Comparison of ENCODE assay signal across 9 cellular contexts in genomic region chr2:136136921-136137320, GRCh38. TPM values are rescaled to one million over a fixed set of nuclear protein-coding genes. Genes with fewer than 3 reads are reported as not detected.
DNase-seq lines count a peak whose midpoint lies in the region; ATAC-seq and TF ChIP-seq lines count a peak whose summit lies in the region.
"Had no signal": no experiment of that assay in that cellular context is flagged by ENCODE, and none has a peak within 500 bp of the region (broad histone marks: within the 10 kb centered on the region; RNA-seq: fewer than 3 reads in every experiment).

No MANE protein-coding gene starts in this region.

- H3K4me3 ChIP-seq in OCI-LY7 (ENCODE audit: low read depth, low read length, poor library complexity, severe bottlenecking) (peak overlapping the region; percentile 31), endodermal cell (ENCODE audit: low read length) (no peak overlapping the region), upper lobe of left lung (no peak overlapping the region)

- peaks cover 25% of the 10 kb centered on the region for H3K27me3 Mint-ChIP-seq in activated naive CD4-positive, alpha-beta T cell treated with anti-CD3 and anti-CD28 coated beads for 36 hours (ENCODE audit: low read depth)
- no peaks in the 10 kb centered on the region for H3K27me3 Mint-ChIP-seq in endodermal cell (ENCODE audit: insufficient read depth)

- no peak for TF ChIP-seq EP300 in upper lobe of left lung (IDR thresholded peaks at IDR 0.05)

- no peaks in the 10 kb centered on the region for H3K9me3 Mint-ChIP-seq in activated naive CD4-positive, alpha-beta T cell treated with anti-CD3 and anti-CD28 coated beads for 36 hours
- H3K9me3 Mint-ChIP-seq in endodermal cell = no peaks in the 10 kb centered on the region

- H3K4me2 ChIP-seq in OCI-LY7 (ENCODE audit: low read length) = peak overlapping the region; percentile 91

- 67% methylated on average over 1 of the region's 1 CpG; no CpG with 5 or more reads in 1 of the 2 experiments for WGBS in endodermal cell (ENCODE audit: insufficient coverage in 1 of 2, insufficient read length in 1 of 2), 2 experiments
- WGBS in upper lobe of left lung, 2 donors = 67 to 70% methylated on average over 1 of the region's 1 CpG

- H3K4me3 Mint-ChIP-seq in activated naive CD4-positive, alpha-beta T cell treated with anti-CD3 and anti-CD28 coated beads for 36 hours = no peak overlapping the region
- H3K4me3 Mint-ChIP-seq in endodermal cell = no peak overlapping the region

- H3K9me3 ChIP-seq in OCI-LY7 (ENCODE audit: low read length) (no peaks in the 10 kb centered on the region), endodermal cell (ENCODE audit: control insufficient read depth, low read length) (no peaks in the 10 kb centered on the region), upper lobe of left lung (no peaks in the 10 kb centered on the region)

- CTCF ChIA-PET in activated naive CD4-positive, alpha-beta T cell treated with anti-CD3 and anti-CD28 coated beads for 36 hours (lab: Charles Lee) = interaction anchor here (1.0 to 2.6 kb wide), 6 partner anchors 9 to 247 kb away, joined by 3 to 12 read pairs (median 4); no protein-coding TSS in a partner anchor
- CTCF ChIA-PET in OCI-LY7 (lab: Charles Lee; ENCODE audit: unreplicated experiment) = interaction anchor here (0.8 to 2.4 kb wide), 8 partner anchors 8 to 244 kb away, joined by 3 to 13 read pairs (median 3); no protein-coding TSS in a partner anchor

- H4K20me1 ChIP-seq in OCI-LY7 (ENCODE audit: insufficient read depth, low read length) = no peaks in the 10 kb centered on the region

- peaks cover 95% of the 10 kb centered on the region for H3K4me1 Mint-ChIP-seq in activated naive CD4-positive, alpha-beta T cell treated with anti-CD3 and anti-CD28 coated beads for 36 hours (ENCODE audit: low read depth)
- peaks cover 65% of the 10 kb centered on the region for H3K4me1 Mint-ChIP-seq in endodermal cell

- H3K27me3 ChIP-seq in endodermal cell (ENCODE audit: control insufficient read depth, insufficient read depth, low read length, poor library complexity, severe bottlenecking) (no peaks in the 10 kb centered on the region), upper lobe of left lung (no peaks in the 10 kb centered on the region)

- no peak for ATAC-seq in upper lobe of left lung (ENCODE audit: low FRiP score in 2 of 2)
- no peak for ATAC-seq in GM19328 (IDR thresholded peaks at IDR 0.05; ENCODE audit: unreplicated experiment)

- peak; percentile 59 for TF ChIP-seq CTCF in OCI-LY7 (conservative IDR thresholded peaks at IDR 0.05; ENCODE audit: low read length)
- TF ChIP-seq CTCF in endodermal cell (conservative IDR thresholded peaks at IDR 0.05) = peak; percentile 34
- TF ChIP-seq CTCF in upper lobe of left lung (IDR thresholded peaks at IDR 0.05) = no peak

- POLR2A ChIA-PET in OCI-LY7 (lab: Charles Lee) = interaction anchor here (0.6 to 11.9 kb wide), 31 partner anchors 8 to 260 kb away, joined by 3 to 191 read pairs (median 8); partner anchors contain the start of gene MCM6

- H3K36me3 Mint-ChIP-seq in activated naive CD4-positive, alpha-beta T cell treated with anti-CD3 and anti-CD28 coated beads for 36 hours (ENCODE audit: low read depth) = no peaks in the 10 kb centered on the region
- H3K36me3 Mint-ChIP-seq in endodermal cell (ENCODE audit: low read depth) = no peaks in the 10 kb centered on the region

- H3K4me1 ChIP-seq in OCI-LY7 (ENCODE audit: insufficient read depth, low read length, poor library complexity, severe bottlenecking) = peaks cover 98% of the 10 kb centered on the region
- peaks cover 18% of the 10 kb centered on the region for H3K4me1 ChIP-seq in endodermal cell (ENCODE audit: control insufficient read depth, insufficient read depth, low read length)
- H3K4me1 ChIP-seq in upper lobe of left lung = peaks cover 3 to 29% (median 12%) of the 10 kb centered on the region in 4 donors

- no peaks in the 10 kb centered on the region for H3K9me2 ChIP-seq in OCI-LY7 (ENCODE audit: insufficient read depth, low read length)

- H3K27ac ChIP-seq in OCI-LY7 (ENCODE audit: low read depth, low read length, poor library complexity, severe bottlenecking) (peak overlapping the region; percentile 98), endodermal cell (ENCODE audit: low read depth, low read length) (no peak overlapping the region), upper lobe of left lung (peak overlapping the region; percentile 43 to 84 (median 68))
- H3K27ac ChIP-seq: C4-2B had no signal

- TF ChIP-seq POLR2A in upper lobe of left lung (IDR thresholded peaks at IDR 0.05) = no peak

- H3K9ac ChIP-seq in endodermal cell (ENCODE audit: extremely low read depth, low read length, poor library complexity, severe bottlenecking) = no peak overlapping the region

- H3K79me2 ChIP-seq in OCI-LY7 (ENCODE audit: insufficient read depth, low read depth, low read length) = no peaks in the 10 kb centered on the region

- H3K36me3 ChIP-seq in OCI-LY7 (ENCODE audit: insufficient read depth, low read length) = no peaks in the 10 kb centered on the region
- H3K36me3 ChIP-seq in endodermal cell (ENCODE audit: control insufficient read depth, insufficient read depth, low read length) = no peaks in the 10 kb centered on the region
- H3K36me3 ChIP-seq in upper lobe of left lung = no peaks in the 10 kb centered on the region

- H2AFZ ChIP-seq in OCI-LY7 (ENCODE audit: low read length) = peak overlapping the region; percentile 30; the same call in 1 of the 2 replicates

- DNase-seq in activated naive CD4-positive, alpha-beta T cell treated with anti-CD3 and anti-CD28 coated beads for 36 hours = peak; percentile 43
- no peak for DNase-seq in activated naive CD4-positive, alpha-beta T cell treated with anti-CD3 and anti-CD28 coated beads, Interleukin-2, amount 50 U/mL, for 16 hours
- DNase-seq in OCI-LY7 (ENCODE audit: low spot score) (peak; percentile 66), endodermal cell (peak; percentile 68), upper lobe of left lung (no peak), NCI-H2196 (lab: John Stamatoyannopoulos, UW; ENCODE audit: unreplicated experiment) (no peak), NCI-H524 treated with DMSO at 0.1 percent for 48 hours (lab: John Stamatoyannopoulos, UW) (no peak)

- peak overlapping the region; percentile 79 for H3K27ac Mint-ChIP-seq in activated naive CD4-positive, alpha-beta T cell treated with anti-CD3 and anti-CD28 coated beads for 36 hours
- peak overlapping the region; percentile 57 for H3K27ac Mint-ChIP-seq in endodermal cell

- intact Hi-C loops in activated naive CD4-positive, alpha-beta T cell treated with anti-CD3 and anti-CD28 coated beads for 36 hours (cut with micrococcal nuclease) = loop anchor here (1.0 kb wide), 3 partner anchors 75 to 190 kb away; no protein-coding TSS in a partner anchor
- intact Hi-C loops in OCI-LY7 (cut with micrococcal nuclease; ENCODE audit: unreplicated experiment) = loop anchor here (1.0 to 2.0 kb wide), 4 partner anchors 69 to 190 kb away; no protein-coding TSS in a partner anchor

- no TSS peak for BruUV-seq in OCI-LY7 (replicated peaks; lab: Mats Ljungman, UMichigan)

RNA-seq across cellular contexts. Expression of gene CXCR4, which starts 19.0 kb away (rescaled TPM):
- total RNA-seq in activated naive CD4-positive, alpha-beta T cell treated with anti-CD3 and anti-CD28 coated beads for 36 hours = 10 to 100 TPM; 70.2 to 72.6 TPM
- total RNA-seq in OCI-LY7 (2014; rRNA removed; shearing (Covaris generic)) = 367 and 432 TPM in 2 replicates
- total RNA-seq in OCI-LY7 (2022) (243 and 289 TPM in 2 replicates), endodermal cell (100 to 1,000 TPM; 287 to 454 TPM), upper lobe of left lung (10 to 100 TPM; 27.3 to 71.2 (median 56.6) TPM)
- 303 TPM for polyA plus RNA-seq in endodermal cell (2013, experiment 1 of 2)
- 293 TPM for polyA plus RNA-seq in endodermal cell (2013, experiment 2 of 2)

Comparison
In these comparisons a context has a peak if more than half of its experiments do, and no peak if none do; other contexts are left out.
1. DNase-seq: peak in activated naive CD4-positive, alpha-beta T cell treated with anti-CD3 and anti-CD28 coated beads for 36 hours (single experiment), OCI-LY7 (single experiment) and endodermal cell (single experiment); none in activated naive CD4-positive, alpha-beta T cell treated with anti-CD3 and anti-CD28 coated beads, Interleukin-2, amount 50 U/mL, for 16 hours (single experiment), upper lobe of left lung (0 of 2), NCI-H2196 (single experiment) and NCI-H524 treated with DMSO at 0.1 percent for 48 hours (single experiment).
2. CTCF ChIP-seq: peak in OCI-LY7 (single experiment) and endodermal cell (single experiment); none in upper lobe of left lung (0 of 6).